ENCODE assay signal across 8 cellular contexts in the genomic region with DNA sequence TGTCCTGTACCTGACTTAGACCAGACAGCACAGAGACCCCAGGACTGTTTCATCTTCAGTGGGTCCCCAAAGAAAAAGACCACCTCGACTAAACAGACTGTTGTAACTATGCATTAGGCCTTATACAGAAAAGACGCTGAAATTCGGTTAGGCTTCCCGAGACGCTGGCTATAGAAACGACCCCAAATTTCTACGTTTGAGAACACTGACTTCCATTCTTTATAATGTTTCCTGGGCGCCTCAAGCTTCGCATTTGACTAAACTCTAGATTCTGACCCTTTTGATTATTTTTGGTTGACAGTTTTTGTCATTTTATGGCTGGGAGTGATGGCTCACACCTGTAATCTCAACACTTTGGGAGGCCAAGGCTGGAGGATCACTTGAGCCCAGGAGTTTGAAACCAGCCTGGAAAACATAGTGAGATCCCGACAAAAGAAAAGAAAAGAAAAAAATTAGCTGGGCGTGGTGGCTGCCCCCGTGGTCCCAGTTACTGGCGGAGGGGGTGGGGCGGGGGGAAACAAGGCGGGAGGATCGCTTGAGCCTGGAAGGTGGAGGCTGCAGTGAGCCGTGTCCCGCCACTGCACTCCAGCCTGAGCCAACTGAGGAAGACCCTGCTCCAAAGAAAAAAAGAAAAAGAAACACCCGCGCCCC.
DNase-seq lines count a peak whose midpoint lies in the region; FAIRE-seq and TF ChIP-seq lines count a peak whose summit lies in the region.

No MANE protein-coding gene starts in this region.

- TF ChIP-seq POLR2A in H54 (IDR thresholded peaks at IDR 0.05; ENCODE audit: low read depth, low read length), result no peak

- no peaks in the 10 kb centered on the region for H3K4me1 ChIP-seq in rectal smooth muscle tissue (ENCODE audit: control insufficient read depth, insufficient read depth, low read length)

- no peak for FAIRE-seq in H54 (lab: Jason Lieb, UNC)

- TF ChIP-seq CTCF in GM12864 (IDR thresholded peaks at IDR 0.05; ENCODE audit: low read depth, low read length, missing control alignments) (no peak), foreskin fibroblast (IDR thresholded peaks at IDR 0.05; ENCODE audit: low read depth, low read length) (no peak)

- peak overlapping the region; percentile 96 for H3K4me3 ChIP-seq in GM12864 (ENCODE audit: low read depth, low read length)
- peak overlapping the region; percentile 69 to 78 for H3K4me3 ChIP-seq in foreskin fibroblast (ENCODE audit: low read depth in 1 of 2, low read length in 2 of 2)
- peak overlapping the region; percentile 73 for H3K4me3 ChIP-seq in rectal smooth muscle tissue (ENCODE audit: low read length)

- H3K27me3 ChIP-seq in rectal smooth muscle tissue (ENCODE audit: control insufficient read depth, insufficient read depth, low read length), result no peaks in the 10 kb centered on the region

- peak overlapping the region; percentile 92 for H3K27ac ChIP-seq in rectal smooth muscle tissue (ENCODE audit: low read depth, low read length)

- no peak for DNase-seq in GM12864 (ENCODE audit: low read depth)
- peak; percentile 11 for DNase-seq in T follicular helper cell (ENCODE audit: low read depth)
- no peak for DNase-seq in foreskin fibroblast
- no peak for DNase-seq in UCSD-AML1 (lab: John Stamatoyannopoulos, UW; ENCODE audit: unreplicated experiment)
- DNase-seq in H54 (ENCODE audit: insufficient read length, low spot score), result no peak
- DNase-seq in COLO668 (lab: John Stamatoyannopoulos, UW; ENCODE audit: unreplicated experiment), result no peak
- no peak for DNase-seq in DMS79 treated with DMSO at 0.1 percent for 48 hours (lab: John Stamatoyannopoulos, UW)

- no peaks in the 10 kb centered on the region for H3K36me3 ChIP-seq in rectal smooth muscle tissue (ENCODE audit: control insufficient read depth, insufficient read depth, low read length)

- peak overlapping the region; percentile 74 for H3K9ac ChIP-seq in rectal smooth muscle tissue (ENCODE audit: low read length)
